Comparison of ENCODE assay signal across 8 cellular contexts in the genomic region with DNA sequence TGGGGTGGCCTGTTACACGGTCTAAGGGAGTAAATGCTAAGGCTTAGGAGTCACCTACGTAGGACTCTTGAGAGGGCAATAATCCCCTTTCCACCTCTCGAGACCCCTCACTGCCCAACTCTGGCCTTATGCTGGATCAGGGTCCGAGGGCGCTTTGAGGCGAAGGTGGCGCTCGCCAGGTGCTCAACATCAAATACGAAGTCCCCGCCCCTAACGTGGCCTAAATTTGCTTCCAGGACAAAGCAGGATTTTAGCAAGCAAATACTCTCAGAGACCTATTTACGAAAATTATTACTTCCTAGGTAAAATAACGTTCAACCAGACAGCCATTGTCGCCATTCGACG. TPM values are rescaled to one million over a fixed set of nuclear protein-coding genes. Genes with fewer than 3 reads are reported as not detected.
DNase-seq lines count a peak whose midpoint lies in the region; ATAC-seq and TF ChIP-seq lines count a peak whose summit lies in the region.

No MANE protein-coding gene starts in this region.

- H3K36me3 Mint-ChIP-seq in CD4-positive, alpha-beta T cell (ENCODE audit: low read depth), result peaks cover 18% of the 10 kb centered on the region
- H3K36me3 Mint-ChIP-seq in neural progenitor cell, result peaks cover 5% of the 10 kb centered on the region

- H3K4me1 ChIP-seq in effector memory CD4-positive, alpha-beta T cell (ENCODE audit: control insufficient read depth, insufficient read depth, low read length, poor library complexity, severe bottlenecking), result peaks cover 24% of the 10 kb centered on the region
- peaks cover 15% of the 10 kb centered on the region for H3K4me1 ChIP-seq in neural progenitor cell

- H4K20me1 ChIP-seq in neural progenitor cell (ENCODE audit: low read depth), result peaks cover 19% of the 10 kb centered on the region

- H3K4me3 ChIP-seq in MG63, result peak overlapping the region; percentile 71
- peak overlapping the region; percentile 87 for H3K4me3 ChIP-seq in effector memory CD4-positive, alpha-beta T cell (ENCODE audit: insufficient read depth, low read depth, low read length, poor library complexity, severe bottlenecking)
- H3K4me3 ChIP-seq in neural progenitor cell, result peak overlapping the region; percentile 82

- peaks cover 51% of the 10 kb centered on the region for H3K4me1 Mint-ChIP-seq in CD4-positive, alpha-beta T cell (ENCODE audit: low read depth)
- H3K4me1 Mint-ChIP-seq in neural progenitor cell, result peaks cover 41% of the 10 kb centered on the region

- peaks cover 21% of the 10 kb centered on the region for H3F3A ChIP-seq in neural progenitor cell (ENCODE audit: low read depth)

- H3K27me3 Mint-ChIP-seq in CD4-positive, alpha-beta T cell, result no peaks in the 10 kb centered on the region
- peaks cover 5% of the 10 kb centered on the region for H3K27me3 Mint-ChIP-seq in neural progenitor cell (ENCODE audit: insufficient read depth, low read depth)

- peak overlapping the region; percentile 80 for H3K4me2 ChIP-seq in neural progenitor cell

- H3K36me3 ChIP-seq in MG63 (peaks cover 2% of the 10 kb centered on the region; the same call in 1 of the 2 replicates), neural progenitor cell (no peaks in the 10 kb centered on the region)
- no peaks in the 10 kb centered on the region for H3K36me3 ChIP-seq in effector memory CD4-positive, alpha-beta T cell (ENCODE audit: control insufficient read depth, insufficient read depth, low read length)

- H2AFZ ChIP-seq in neural progenitor cell (replicated peaks), result peak overlapping the region; percentile 78

- no peaks in the 10 kb centered on the region for H3K9me3 Mint-ChIP-seq in CD4-positive, alpha-beta T cell
- no peaks in the 10 kb centered on the region for H3K9me3 Mint-ChIP-seq in neural progenitor cell

- no peaks in the 10 kb centered on the region for H3K9me3 ChIP-seq in CD4-positive, alpha-beta T cell (ENCODE audit: control insufficient read depth, low read length)
- H3K9me3 ChIP-seq in MG63 (no peaks in the 10 kb centered on the region), neural progenitor cell (ENCODE audit: low read depth) (no peaks in the 10 kb centered on the region)
- H3K9me3 ChIP-seq in effector memory CD4-positive, alpha-beta T cell (ENCODE audit: control insufficient read depth, low read length), result no peaks in the 10 kb centered on the region

- no peak for DNase-seq in CD4-positive, alpha-beta T cell
- DNase-seq in MG63 (no peak), neural progenitor cell (ENCODE audit: low spot score) (no peak), LoVo (ENCODE audit: low spot score) (no peak), SIG-M5 treated with dmso at 0.1 percent for 504 hours (lab: John Stamatoyannopoulos, UW; ENCODE audit: unreplicated experiment) (no peak)
- DNase-seq in effector memory CD4-positive, alpha-beta T cell, result no peak

- intact Hi-C loops in CD4-positive, alpha-beta T cell (cut with DNase I, micrococcal nuclease), result loop anchor here (1.0 to 10.0 kb wide), 6 partner anchors 113 to 1981 kb away; partner anchors contain the start of genes ABCF1 (in 1 of the 2), GPSM3 (in 1 of the 2), PBX2 (in 1 of the 2) and PPP1R11 (in 1 of the 2)

- H3K4me3 Mint-ChIP-seq in CD4-positive, alpha-beta T cell, result peak overlapping the region; percentile 96
- peak overlapping the region; percentile 98 for H3K4me3 Mint-ChIP-seq in neural progenitor cell

- no peak overlapping the region for H3K9ac ChIP-seq in neural progenitor cell

- POLR2A ChIA-PET in CD4-positive, alpha-beta T cell (lab: Charles Lee), result interaction anchor here (0.7 to 3.4 kb wide), 32 partner anchors 8 to 1958 kb away, joined by 3 to 61 read pairs (median 4); partner anchors contain the start of genes ABCF1, MDC1, PPP1R11 and RPP21

- peak overlapping the region; percentile 100 for H3K27ac Mint-ChIP-seq in CD4-positive, alpha-beta T cell
- H3K27ac Mint-ChIP-seq in neural progenitor cell, result no peak overlapping the region

- H3K27ac ChIP-seq in CD4-positive, alpha-beta T cell (ENCODE audit: low read depth, low read length), result peak overlapping the region; percentile 98
- peak overlapping the region; percentile 96 for H3K27ac ChIP-seq in effector memory CD4-positive, alpha-beta T cell (ENCODE audit: insufficient read depth, low read length, poor library complexity, severe bottlenecking)
- H3K27ac ChIP-seq in neural progenitor cell, result no peak overlapping the region

- ATAC-seq in CD4-positive, alpha-beta T cell (ENCODE audit: poor library complexity), result no peak
- ATAC-seq in HG03097 (IDR thresholded peaks at IDR 0.05; ENCODE audit: low FRiP score, unreplicated experiment) (no peak), HG02885 (IDR thresholded peaks at IDR 0.05; ENCODE audit: poor library complexity, unreplicated experiment) (no peak)

- H3K79me2 ChIP-seq in neural progenitor cell (ENCODE audit: low read depth), result peaks cover 21% of the 10 kb centered on the region

- H3K27me3 ChIP-seq in CD4-positive, alpha-beta T cell (ENCODE audit: control insufficient read depth, insufficient read depth, low read length), result no peaks in the 10 kb centered on the region
- no peaks in the 10 kb centered on the region for H3K27me3 ChIP-seq in MG63
- H3K27me3 ChIP-seq in effector memory CD4-positive, alpha-beta T cell (replicated peaks; ENCODE audit: control insufficient read depth, insufficient read depth, low read length, poor library complexity, severe bottlenecking), result no peaks in the 10 kb centered on the region
- H3K27me3 ChIP-seq in neural progenitor cell, result no peaks in the 10 kb centered on the region

- TF ChIP-seq CTCF in CD4-positive, alpha-beta T cell (IDR thresholded peaks at IDR 0.05), result no peak
- TF ChIP-seq CTCF in neural progenitor cell (IDR thresholded peaks at IDR 0.05), result no peak

- CTCF ChIA-PET in CD4-positive, alpha-beta T cell (lab: Charles Lee), result no interaction called here

RNA-seq across cellular contexts. Expression of gene TRIM26, which starts 0.4 kb away (rescaled TPM):
- total RNA-seq in CD4-positive, alpha-beta T cell, result 10 to 100 TPM; 42.1 to 44.1 TPM
- 44.3 and 60.7 TPM in 2 replicates for total RNA-seq in MG63 (2014; rRNA removed; shearing (Covaris generic); ENCODE audit: low replicate concordance)
- total RNA-seq in neural progenitor cell (ENCODE audit: low replicate concordance), result 8.3 and 20.0 TPM in 2 replicates

RNA-seq across cellular contexts. Expression of gene TRIM15, which starts 50.3 kb away (rescaled TPM):
- total RNA-seq in CD4-positive, alpha-beta T cell, result not detected
- not detected in 2 replicates for total RNA-seq in MG63 (2014; rRNA removed; shearing (Covaris generic); ENCODE audit: low replicate concordance)
- total RNA-seq in neural progenitor cell (ENCODE audit: low replicate concordance), result not detected in 2 replicates

RNA-seq across cellular contexts. Expression of gene TRIM10, which starts 52.6 kb away (rescaled TPM):
- total RNA-seq in CD4-positive, alpha-beta T cell, result not detected
- not detected in 2 replicates for total RNA-seq in MG63 (2014; rRNA removed; shearing (Covaris generic); ENCODE audit: low replicate concordance)
- not detected in 2 replicates for total RNA-seq in neural progenitor cell (ENCODE audit: low replicate concordance)
